ENCODE assay signal across 21 cellular contexts in genomic region chr17:74818306-74818705, GRCh38. TPM values are rescaled to one million over a fixed set of nuclear protein-coding genes. Genes with fewer than 3 reads are reported as not detected.
"Had no signal": no experiment of that assay in that cellular context is flagged by ENCODE, and none has a peak within 500 bp of the region (broad histone marks: within the 10 kb centered on the region; RNA-seq: fewer than 3 reads in every experiment).

No MANE protein-coding gene starts in this region.

- H3K9me3 Mint-ChIP-seq: dendritic cell treated with granulocyte-macrophage colony-stimulating factor and Interleukin-4, amounts not matched to agents 40 ng/mL and 50 ng/mL, for 4 days; naive thymus-derived CD8-positive, alpha-beta T cell; stimulated activated effector memory CD8-positive, alpha-beta T cell treated with anti-CD3 and anti-CD28 coated beads, Interleukin-12 subunit alpha, Interleukin-12 subunit beta, amount 100 ng/mL, for 72 hours had no signal

- H3K4me3 Mint-ChIP-seq: dendritic cell treated with granulocyte-macrophage colony-stimulating factor and Interleukin-4, amounts not matched to agents 40 ng/mL and 50 ng/mL, for 4 days; naive thymus-derived CD8-positive, alpha-beta T cell; stimulated activated effector memory CD8-positive, alpha-beta T cell treated with anti-CD3 and anti-CD28 coated beads, Interleukin-12 subunit alpha, Interleukin-12 subunit beta, amount 100 ng/mL, for 72 hours had no signal

- ATAC-seq: foreskin keratinocyte; heart left ventricle; left lobe of liver; mucosa of descending colon; naive thymus-derived CD8-positive, alpha-beta T cell; right cardiac atrium; stimulated activated effector memory CD8-positive, alpha-beta T cell treated with anti-CD3 and anti-CD28 coated beads, Interleukin-12 subunit alpha, Interleukin-12 subunit beta, amount 100 ng/mL, for 72 hours; stimulated activated naive CD8-positive, alpha-beta T cell treated with anti-CD3 and anti-CD28 coated beads, Interleukin-15, Interleukin-2, amounts not matched to agents 100 U/mL and 50 U/mL, for 24 hours; upper lobe of right lung had no signal

- H3K36me3 ChIP-seq: ovary, thyroid gland, vagina had no signal

- H3K27me3 ChIP-seq: foreskin keratinocyte, heart left ventricle, ovary, suprapubic skin, thyroid gland, upper lobe of right lung, vagina had no signal

- H3K27me3 Mint-ChIP-seq: naive thymus-derived CD8-positive, alpha-beta T cell had no signal

- H3K4me3 ChIP-seq: heart left ventricle, mucosa of descending colon, ovary, suprapubic skin, thyroid gland, upper lobe of right lung, vagina had no signal

- H3K27ac Mint-ChIP-seq: dendritic cell treated with granulocyte-macrophage colony-stimulating factor and Interleukin-4, amounts not matched to agents 40 ng/mL and 50 ng/mL, for 4 days; stimulated activated effector memory CD8-positive, alpha-beta T cell treated with anti-CD3 and anti-CD28 coated beads, Interleukin-12 subunit alpha, Interleukin-12 subunit beta, amount 100 ng/mL, for 72 hours had no signal

- H3K27ac ChIP-seq: foreskin keratinocyte, heart left ventricle, ovary, suprapubic skin, thyroid gland, upper lobe of right lung, vagina had no signal

- DNase-seq: erythroblast; foreskin keratinocyte; heart left ventricle; hypothalamus; islet precursor cell; mammary epithelial cell; mucosa of descending colon; naive thymus-derived CD8-positive, alpha-beta T cell; nucleus accumbens; ovary; right cardiac atrium; small intestine; stimulated activated CD4-positive, alpha-beta T cell treated with anti-CD3 and anti-CD28 coated beads, Interleukin-2, amount 100 ng/mL, for 48 hours; stimulated activated naive CD8-positive, alpha-beta T cell treated with anti-CD3 and anti-CD28 coated beads, Interleukin-15, Interleukin-2, amounts not matched to agents 100 U/mL and 50 U/mL, for 24 hours; thyroid gland; upper lobe of right lung had no signal

- H3K9me3 ChIP-seq: heart left ventricle, mucosa of descending colon, ovary, suprapubic skin, thyroid gland, upper lobe of right lung, vagina had no signal

- H3K4me1 ChIP-seq: foreskin keratinocyte, vagina had no signal

RNA-seq across cellular contexts. Expression of gene GRIN2C, which starts 41.4 kb away (rescaled TPM):
- total RNA-seq: foreskin keratinocyte, left lobe of liver, upper lobe of right lung, vagina had no signal
- polyA plus RNA-seq: foreskin keratinocyte, mammary epithelial cell had no signal
